In genomic region chr17:5526821-5527598, GRCh38 we compare ENCODE assay signal across 8 cellular contexts. TPM values are rescaled to one million over a fixed set of nuclear protein-coding genes. Genes with fewer than 3 reads are reported as not detected.
DNase-seq lines count a peak whose midpoint lies in the region; ATAC-seq, FAIRE-seq and TF ChIP-seq lines count a peak whose summit lies in the region.

No MANE protein-coding gene starts in this region.

- no peak for FAIRE-seq in kidney (lab: Jason Lieb, UNC)

- DNase-seq in activated naive CD4-positive, alpha-beta T cell treated with Interleukin-2 at 50 U/mL for 16 hours, result peak; percentile 52
- no peak for DNase-seq in activated naive CD4-positive, alpha-beta T cell (lab: John Stamatoyannopoulos, UW)
- DNase-seq in SK-N-SH, result peak; percentile 70
- DNase-seq in body of pancreas, result peak in 3 of 4 donors; percentile 22 to 45 (median 22)
- DNase-seq in kidney, result peak; percentile 86
- peak; percentile 62 to 79 for DNase-seq in stimulated activated CD4-positive, alpha-beta T cell treated with anti-CD3 and anti-CD28 coated beads, Interleukin-2, amount 100 ng/mL, for 24 hours
- no peak for DNase-seq in NCI-H2029 treated with DMSO at 0.1 percent for 48 hours (lab: John Stamatoyannopoulos, UW)

- H3K9ac ChIP-seq in SK-N-SH (peak overlapping the region; percentile 64), kidney (ENCODE audit: low read length in 2 of 2) (no peak overlapping the region)

- H3K27ac ChIP-seq in SK-N-SH (ENCODE audit: low read depth in 2 of 2, low read length in 1 of 2), result peak overlapping the region; percentile 66 to 96; a peak in 3 of 4 replicates
- H3K27ac ChIP-seq in body of pancreas, result no peak overlapping the region
- H3K27ac ChIP-seq in kidney (ENCODE audit: low read depth in 2 of 2, low read length in 2 of 2), result peak overlapping the region in 1 of 2 donors; percentile 65

- no peak for TF ChIP-seq POLR2A in body of pancreas (IDR thresholded peaks at IDR 0.05)

- WGBS in SK-N-SH (ENCODE audit: low lambda C conversion rate), result 56% methylated on average over 13 of the region's 14 CpGs
- 55 to 56% methylated on average over 13 to 14 of the region's 14 CpGs for WGBS in body of pancreas, 2 donors

- H3K4me3 ChIP-seq in SK-N-SH (ENCODE audit: low read depth in 2 of 2, low read length in 1 of 2), result no peak overlapping the region
- no peak overlapping the region for H3K4me3 ChIP-seq in body of pancreas
- H3K4me3 ChIP-seq in kidney (ENCODE audit: low read length in 2 of 2), result no peak overlapping the region

- TF ChIP-seq CTCF in SK-N-SH (IDR thresholded peaks at IDR 0.05), result no peak
- TF ChIP-seq CTCF in body of pancreas (IDR thresholded peaks at IDR 0.05), result no peak
- TF ChIP-seq CTCF in kidney (IDR thresholded peaks at IDR 0.05; ENCODE audit: borderline replicate concordance, extremely low read depth, insufficient read depth), result no peak

- H3K9me2 ChIP-seq in SK-N-SH, result no peaks in the 10 kb centered on the region

- CTCF ChIA-PET in SK-N-SH (lab: Yijun Ruan, JAX), result no interaction called here

- POLR2A ChIA-PET in SK-N-SH (lab: Yijun Ruan, JAX), result interaction anchor here (0.6 to 2.1 kb wide), 2 partner anchors 26 to 1822 kb away, joined by 4 to 6 read pairs; a partner anchor contains a TSS

- H3K36me3 ChIP-seq in SK-N-SH (replicated peaks in 1 of 2; ENCODE audit: control insufficient read depth in 1 of 2, insufficient read depth in 2 of 2, low read length in 1 of 2) (peaks cover 0 to 8% of the 10 kb centered on the region in 2 experiments), body of pancreas (replicated peaks in 1 of 2; ENCODE audit: insufficient read depth in 1 of 2, low read depth in 2 of 2) (no peaks in the 10 kb centered on the region), kidney (ENCODE audit: control insufficient read depth in 1 of 2, insufficient read depth in 2 of 2, low read length in 2 of 2) (no peaks in the 10 kb centered on the region)

- no peaks in the 10 kb centered on the region for H3K9me3 ChIP-seq in SK-N-SH
- H3K9me3 ChIP-seq in body of pancreas, result no peaks in the 10 kb centered on the region
- no peaks in the 10 kb centered on the region for H3K9me3 ChIP-seq in kidney (ENCODE audit: control insufficient read depth in 1 of 2, low read length in 2 of 2)

- H2AFZ ChIP-seq in SK-N-SH (ENCODE audit: low read depth), result 0 out of 2 replicates have a peak overlapping the region, but pooled peaks have one; percentile 19

- no peaks in the 10 kb centered on the region for H3K79me2 ChIP-seq in SK-N-SH (ENCODE audit: insufficient read depth)

- intact Hi-C loops in body of pancreas (cut with DNase I), result no loop called here
- intact Hi-C loops in kidney (cut with DNase I), result no loop called here

- ATAC-seq in body of pancreas, result peak; percentile 21
- no peak for ATAC-seq in GM21737 (IDR thresholded peaks at IDR 0.05; ENCODE audit: unreplicated experiment)

- TF ChIP-seq EP300 in SK-N-SH (IDR thresholded peaks at IDR 0.05; ENCODE audit: borderline replicate concordance in 1 of 2, low read depth in 1 of 2, low read length in 1 of 2), result peak; percentile 47 to 89

- H3K4me2 ChIP-seq in SK-N-SH, result peak overlapping the region; percentile 35; the same call in 1 of the 2 replicates

- H3K4me1 ChIP-seq in SK-N-SH (ENCODE audit: control insufficient read depth in 1 of 2, insufficient read depth in 2 of 2, low read depth in 1 of 2, low read length in 1 of 2) (peaks cover 14 to 18% of the 10 kb centered on the region in 2 experiments; a peak in 3 of 4 replicates), body of pancreas (no peaks in the 10 kb centered on the region), kidney (ENCODE audit: control insufficient read depth in 1 of 2, insufficient read depth in 1 of 2, low read depth in 1 of 2, low read length in 2 of 2) (no peaks in the 10 kb centered on the region)

- TF ChIP-seq RAD21 in SK-N-SH (IDR thresholded peaks at IDR 0.05; ENCODE audit: low read length), result no peak; the same call in 1 of the 2 replicates

- H3F3A ChIP-seq in SK-N-SH (replicated peaks; ENCODE audit: insufficient read depth), result peaks cover 15% of the 10 kb centered on the region

- no peaks in the 10 kb centered on the region for H4K20me1 ChIP-seq in SK-N-SH (ENCODE audit: insufficient read depth)

- H3K27me3 ChIP-seq in SK-N-SH (ENCODE audit: insufficient read depth) (no peaks in the 10 kb centered on the region), body of pancreas (no peaks in the 10 kb centered on the region)

TF ChIP-seq in SK-N-SH, 30 proteins besides CTCF, POLR2A, EP300 and RAD21 (continues in another document):
- TF ChIP-seq NRF1 (IDR thresholded peaks at IDR 0.05; ENCODE audit: low read depth, low read length), result no peak
- TF ChIP-seq PBX3 (IDR thresholded peaks at IDR 0.05), result peak; percentile 100
- TF ChIP-seq SIN3A (IDR thresholded peaks at IDR 0.05; ENCODE audit: borderline replicate concordance, low read depth, low read length), result peak; percentile 95; the same call in 1 of the 2 replicates
- TF ChIP-seq EZH2phosphoT487 (IDR thresholded peaks at IDR 0.05; ENCODE audit: borderline replicate concordance, low read depth), result no peak
- no peak; the same call in 1 of the 2 replicates for TF ChIP-seq MEF2A (IDR thresholded peaks at IDR 0.05; ENCODE audit: borderline replicate concordance, low read depth)
- 0 out of 2 replicates have a peak, but pooled peaks have one; percentile 66 for TF ChIP-seq TEAD4 (IDR thresholded peaks at IDR 0.05; ENCODE audit: borderline replicate concordance, insufficient read depth)
- no peak for TF ChIP-seq USF2 (IDR thresholded peaks at IDR 0.05; ENCODE audit: borderline replicate concordance, low read depth, low read length)
- TF ChIP-seq REST (IDR thresholded peaks at IDR 0.05; ENCODE audit: low read depth, low read length), result peak; percentile 36; the same call in 1 of the 2 replicates
- TF ChIP-seq MXI1 (IDR thresholded peaks at IDR 0.05; ENCODE audit: low read depth, low read length), result no peak

RNA-seq across cellular contexts. Expression of gene MIS12, which starts 40.6 kb away (rescaled TPM):
- polyA plus RNA-seq in SK-N-SH (2012; rRNA removed), result 9.3 and 12.4 TPM in 2 replicates
- 10.2 and 11.5 TPM in 2 replicates for polyA plus RNA-seq in SK-N-SH (2012; cell fraction: cytosol; rRNA removed)
- polyA plus RNA-seq in SK-N-SH (2012; cell fraction: nucleus; rRNA removed), result 8.6 and 25.5 TPM in 2 replicates
- total RNA-seq in body of pancreas, result 1 to 10 TPM; 7.9 to 8.6 TPM
- 17.4 TPM for total RNA-seq in kidney
- polyA plus RNA-seq in kidney (ENCODE audit: insufficient read depth, low read depth, low replicate concordance), result 9.6 TPM

RNA-seq across cellular contexts. Expression of gene DERL2, which starts 41.0 kb away (rescaled TPM):
- polyA plus RNA-seq in SK-N-SH (2012; rRNA removed) (42.5 and 58.8 TPM in 2 replicates), kidney (ENCODE audit: insufficient read depth, low read depth, low replicate concordance) (96.0 TPM)
- 50.2 and 50.8 TPM in 2 replicates for polyA plus RNA-seq in SK-N-SH (2012; cell fraction: cytosol; rRNA removed)
- 55.5 and 70.0 TPM in 2 replicates for polyA plus RNA-seq in SK-N-SH (2012; cell fraction: nucleus; rRNA removed)
- total RNA-seq in body of pancreas (10 to 100 TPM; 25.4 to 42.5 TPM), kidney (71.5 TPM)

RNA-seq across cellular contexts. Expression of gene NLRP1, which starts 57.3 kb away (rescaled TPM):
- 51.4 and 53.0 TPM in 2 replicates for polyA plus RNA-seq in SK-N-SH (2012; rRNA removed)
- 32.5 and 42.2 TPM in 2 replicates for polyA plus RNA-seq in SK-N-SH (2012; cell fraction: cytosol; rRNA removed)
- 87.5 and 109 TPM in 2 replicates for polyA plus RNA-seq in SK-N-SH (2012; cell fraction: nucleus; rRNA removed)
- total RNA-seq in body of pancreas, result 10 to 100 TPM in 1 of 2 donors, 1 to 10 TPM in 1; 8.9 to 14.3 TPM
- 19.6 TPM for total RNA-seq in kidney
- polyA plus RNA-seq in kidney (ENCODE audit: insufficient read depth, low read depth, low replicate concordance), result 11.4 TPM

RNA-seq across cellular contexts. Expression of gene DHX33, which starts 58.2 kb away (rescaled TPM):
- polyA plus RNA-seq in SK-N-SH (2012; rRNA removed) (12.9 and 15.5 TPM in 2 replicates), kidney (ENCODE audit: insufficient read depth, low read depth, low replicate concordance) (3.1 TPM)
- polyA plus RNA-seq in SK-N-SH (2012; cell fraction: cytosol; rRNA removed), result 11.6 and 13.0 TPM in 2 replicates
- 23.1 and 27.2 TPM in 2 replicates for polyA plus RNA-seq in SK-N-SH (2012; cell fraction: nucleus; rRNA removed)
- total RNA-seq in body of pancreas (10 to 100 TPM in 1 of 2 donors, 1 to 10 TPM in 1; 6.5 to 10.9 TPM), kidney (13.2 TPM)

Comparison
In these comparisons a context has a peak if more than half of its experiments do, and no peak if none do; other contexts are left out.
1. DNase-seq: peak in activated naive CD4-positive, alpha-beta T cell treated with Interleukin-2 at 50 U/mL for 16 hours (single experiment), SK-N-SH (single experiment), body of pancreas (3 of 4), kidney (single experiment) and stimulated activated CD4-positive, alpha-beta T cell treated with anti-CD3 and anti-CD28 coated beads, Interleukin-2, amount 100 ng/mL, for 24 hours (2 of 2); none in activated naive CD4-positive, alpha-beta T cell (0 of 4) and NCI-H2029 treated with DMSO at 0.1 percent for 48 hours (single experiment).
2. H3K27ac ChIP-seq: peak in SK-N-SH (2 of 2); none in body of pancreas (0 of 4).